In the genomic region with DNA sequence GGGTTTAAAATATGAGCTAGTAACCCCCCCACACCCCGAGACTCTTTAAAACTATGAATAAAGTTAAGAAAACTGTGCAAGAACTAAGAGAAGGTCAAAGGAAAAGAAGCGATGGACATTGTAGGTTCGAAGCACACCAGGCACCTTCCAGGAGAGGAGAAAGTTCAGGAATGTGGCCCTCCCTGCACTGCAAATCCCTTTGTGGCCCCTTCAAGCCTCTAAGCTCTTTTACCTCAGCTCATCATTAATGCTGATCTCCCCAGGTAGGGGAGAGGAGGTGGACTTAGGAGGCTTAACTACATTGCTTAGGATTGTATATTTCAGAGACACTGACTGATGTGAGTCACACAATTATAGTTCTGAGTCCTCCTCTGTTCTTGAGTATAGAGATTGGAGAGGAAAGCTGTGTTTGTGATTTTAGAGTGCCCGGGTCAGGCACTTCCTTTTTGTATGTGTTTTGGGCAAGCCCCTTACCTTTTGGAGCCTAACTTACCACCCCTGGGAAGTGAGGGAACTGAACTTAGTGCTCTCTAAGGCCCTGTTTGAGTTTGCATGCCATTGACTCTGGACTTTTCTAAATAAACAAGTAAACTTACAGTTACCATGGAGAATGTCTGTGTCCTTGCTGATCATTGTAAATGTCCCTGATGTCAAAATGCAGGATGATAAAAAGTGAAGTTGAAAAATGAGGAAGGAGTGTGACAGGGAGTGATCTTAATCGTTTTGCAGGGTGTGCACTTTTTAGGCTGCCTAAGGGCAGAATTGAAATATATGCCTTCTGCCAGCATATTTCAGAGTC, we compare ENCODE assay signal across 10 cellular contexts.
DNase-seq lines count a peak whose midpoint lies in the region; ATAC-seq, FAIRE-seq and TF ChIP-seq lines count a peak whose summit lies in the region.
"Had no signal": no experiment of that assay in that cellular context is flagged by ENCODE, and none has a peak within 500 bp of the region (broad histone marks: within the 10 kb centered on the region; RNA-seq: fewer than 3 reads in every experiment).

No MANE protein-coding gene starts in this region.

- no peaks in the 10 kb centered on the region for H3K9me3 ChIP-seq in transverse colon

- DNase-seq in NCI-H82 (lab: John Stamatoyannopoulos, UW) (peak; percentile 39), NCI-H82 treated with DMSO at 0.1 percent for 48 hours (lab: John Stamatoyannopoulos, UW; ENCODE audit: unreplicated experiment) (no peak), left kidney (ENCODE audit: low read depth, low spot score) (peak; percentile 18), transverse colon (no peak), NCI-H446 treated with DMSO at 0.1 percent for 48 hours (lab: John Stamatoyannopoulos, UW) (no peak), GM12892 (ENCODE audit: insufficient read length) (no peak)
- DNase-seq: caudate nucleus had no signal

- H3K9me3 Mint-ChIP-seq in activated T-helper 17 cell treated with anti-CD3 and anti-CD28 coated beads, Interleukin-2, amount 50 U/mL, for 72 hours = no peaks in the 10 kb centered on the region

- no peak for TF ChIP-seq EP300 in transverse colon (IDR thresholded peaks at IDR 0.05; ENCODE audit: low read depth)

- no peak overlapping the region for H3K4me3 ChIP-seq in transverse colon

- no peaks in the 10 kb centered on the region for H3K4me1 Mint-ChIP-seq in activated T-helper 17 cell treated with anti-CD3 and anti-CD28 coated beads, Interleukin-2, amount 50 U/mL, for 72 hours

- H3K4me1 ChIP-seq in transverse colon = no peaks in the 10 kb centered on the region

- intact Hi-C loops in transverse colon (cut with DNase I; ENCODE audit: low total_unique reads) = no loop called here

- ATAC-seq in activated T-helper 17 cell treated with anti-CD3 and anti-CD28 coated beads, Interleukin-2, amount 50 U/mL, for 72 hours (replicated peaks) = peak; percentile 53
- ATAC-seq in HG02884 (IDR thresholded peaks at IDR 0.05; ENCODE audit: unreplicated experiment) = no peak

- 64 to 74% methylated on average over 5 of the region's 5 CpGs for WGBS in transverse colon (ENCODE audit: low coverage in 1 of 2), 2 donors

- peak overlapping the region; percentile 4 to 61 (median 14) for H3K27ac ChIP-seq in transverse colon
- H3K27ac ChIP-seq: 22Rv1 had no signal

- H3K4me3 Mint-ChIP-seq in activated T-helper 17 cell treated with anti-CD3 and anti-CD28 coated beads, Interleukin-2, amount 50 U/mL, for 72 hours = peak overlapping the region; percentile 52

- TF ChIP-seq CTCF in transverse colon (IDR thresholded peaks at IDR 0.05) = no peak

- H3K27me3 ChIP-seq in transverse colon = no peaks in the 10 kb centered on the region

- peaks cover 9% of the 10 kb centered on the region for H3K27me3 Mint-ChIP-seq in activated T-helper 17 cell treated with anti-CD3 and anti-CD28 coated beads, Interleukin-2, amount 50 U/mL, for 72 hours

- no peaks in the 10 kb centered on the region for H3K36me3 Mint-ChIP-seq in activated T-helper 17 cell treated with anti-CD3 and anti-CD28 coated beads, Interleukin-2, amount 50 U/mL, for 72 hours (ENCODE audit: low read depth)

- no peaks in the 10 kb centered on the region for H3K36me3 ChIP-seq in transverse colon

- in situ Hi-C loops in transverse colon (cut with MboI; ENCODE audit: low pct_ligation_motif_present in 1 of 4, low pct_unique_long_range_greater_than_20kb in 1 of 4, low sequenced_read_pairs in 3 of 4) = no loop called here

- TF ChIP-seq POLR2A in transverse colon (IDR thresholded peaks at IDR 0.05) (no peak), GM12892 (IDR thresholded peaks at IDR 0.05; ENCODE audit: low read depth, low read length) (no peak)

- peak overlapping the region; percentile 73 for H3K27ac Mint-ChIP-seq in activated T-helper 17 cell treated with anti-CD3 and anti-CD28 coated beads, Interleukin-2, amount 50 U/mL, for 72 hours

- no peak for FAIRE-seq in GM12892 (lab: Jason Lieb, UNC)

Comparison
In these comparisons a context has a peak if more than half of its experiments do, and no peak if none do; other contexts are left out.
1. DNase-seq: peak in NCI-H82 (single experiment) and left kidney (single experiment); none in NCI-H82 treated with DMSO at 0.1 percent for 48 hours (single experiment), transverse colon (single experiment), NCI-H446 treated with DMSO at 0.1 percent for 48 hours (single experiment) and GM12892 (single experiment).